In genomic region chr11:7512525-7513209, GRCh38 we compare ENCODE assay signal across 8 cellular contexts. TPM values are rescaled to one million over a fixed set of nuclear protein-coding genes. Genes with fewer than 3 reads are reported as not detected.
DNase-seq lines count a peak whose midpoint lies in the region; ATAC-seq and TF ChIP-seq lines count a peak whose summit lies in the region.

No MANE protein-coding gene starts in this region.

- intact Hi-C loops in IMR-90 (cut with micrococcal nuclease), result loop anchor here (1.0 to 5.0 kb wide), 5 partner anchors 59 to 415 kb away; no protein-coding TSS in a partner anchor

- no peak overlapping the region for H2BK15ac ChIP-seq in IMR-90 (ENCODE audit: low read depth, low read length)

- H2AK5ac ChIP-seq in IMR-90 (ENCODE audit: low read depth, low read length), result no peak overlapping the region

- no peak overlapping the region for H3K27ac ChIP-seq in IMR-90 (ENCODE audit: insufficient read depth, low read length)
- H3K27ac ChIP-seq in right atrium auricular region, result peak overlapping the region; percentile 92 to 94
- peak overlapping the region; percentile 84 for H3K27ac ChIP-seq in rectal smooth muscle tissue (ENCODE audit: low read depth, low read length)

- H3K9me1 ChIP-seq in IMR-90 (ENCODE audit: insufficient read depth, low read length), result no peaks in the 10 kb centered on the region

- peak overlapping the region; percentile 58 for H3K4me3 ChIP-seq in IMR-90 (ENCODE audit: insufficient read depth, low read depth, low read length)
- H3K4me3 ChIP-seq in right atrium auricular region, result peak overlapping the region; percentile 80 to 82
- H3K4me3 ChIP-seq in rectal smooth muscle tissue (ENCODE audit: low read length), result peak overlapping the region; percentile 95

- H2AFZ ChIP-seq in IMR-90 (replicated peaks; ENCODE audit: low read length, poor library complexity), result peak overlapping the region; percentile 92

- H4K91ac ChIP-seq in IMR-90 (ENCODE audit: insufficient read depth, low read depth, low read length), result no peak overlapping the region

- peak; percentile 73 for ATAC-seq in GM21447 (IDR thresholded peaks at IDR 0.05; ENCODE audit: unreplicated experiment)
- peak; percentile 5 for ATAC-seq in IMR-90 (ENCODE audit: low read depth)
- peak; percentile 31 for ATAC-seq in activated naive CD8-positive, alpha-beta T cell treated with anti-CD3 and anti-CD28 coated beads, Interleukin-2, amount 10 ng/mL, durations not matched to agents 7 days and 5 days (ENCODE audit: low read depth)

- H3K56ac ChIP-seq in IMR-90 (ENCODE audit: extremely low read depth, insufficient read depth, low read length), result no peak overlapping the region

- H3K4me2 ChIP-seq in IMR-90 (ENCODE audit: low read depth, low read length), result peak overlapping the region; percentile 77; the same call in 1 of the 2 replicates

- H3K18ac ChIP-seq in IMR-90 (ENCODE audit: low read depth, low read length), result no peak overlapping the region

- WGBS in IMR-90 (ENCODE audit: extremely low coverage in 2 of 2, insufficient read length in 1 of 2), 2 experiments, result 22% methylated on average over 6 of the region's 17 CpGs; no CpG with 5 or more reads in 1 of the 2 experiments

- H3K36me3 ChIP-seq in IMR-90 (ENCODE audit: control insufficient read depth, insufficient read depth, low read length), result no peaks in the 10 kb centered on the region
- no peaks in the 10 kb centered on the region for H3K36me3 ChIP-seq in right atrium auricular region
- no peaks in the 10 kb centered on the region for H3K36me3 ChIP-seq in rectal smooth muscle tissue (ENCODE audit: control insufficient read depth, insufficient read depth, low read length)

- TF ChIP-seq CTCF in GM10266 (IDR thresholded peaks at IDR 0.05; ENCODE audit: control insufficient read depth, insufficient read depth, low read depth, missing control alignments) (peak; percentile 15), IMR-90 (conservative IDR thresholded peaks at IDR 0.05; ENCODE audit: low read depth, low read length) (no peak), right atrium auricular region (IDR thresholded peaks at IDR 0.05) (no peak)

- in situ Hi-C loops in IMR-90 (cut with MboI; ENCODE audit: low sequenced_read_pairs), result no loop called here

- no peak overlapping the region for H2BK20ac ChIP-seq in IMR-90 (ENCODE audit: low read depth, low read length)

- no peak for TF ChIP-seq POLR2A in IMR-90 (IDR thresholded peaks at IDR 0.05; ENCODE audit: low read depth, low read length)

- DNase-seq in GM10266 (ENCODE audit: extremely low spot score) (peak; percentile 88), IMR-90 (no peak), right atrium auricular region (ENCODE audit: low spot score) (peak; percentile 93), NCI-H526 treated with DMSO at 0.1 percent for 48 hours (lab: John Stamatoyannopoulos, UW) (no peak), KG1 (lab: John Stamatoyannopoulos, UW) (no peak)
- DNase-seq in activated naive CD8-positive, alpha-beta T cell treated with anti-CD3 and anti-CD28 coated beads, Interleukin-2, amount 10 ng/mL, durations not matched to agents 7 days and 5 days, result peak; percentile 51

- H3K23ac ChIP-seq in IMR-90 (ENCODE audit: low read depth, low read length), result no peak overlapping the region

- no peaks in the 10 kb centered on the region for H3K9me3 Mint-ChIP-seq in activated naive CD8-positive, alpha-beta T cell treated with anti-CD3 and anti-CD28 coated beads, Interleukin-2, amount 10 ng/mL, durations not matched to agents 7 days and 5 days

- H3K27me3 Mint-ChIP-seq in activated naive CD8-positive, alpha-beta T cell treated with anti-CD3 and anti-CD28 coated beads, Interleukin-2, amount 10 ng/mL, durations not matched to agents 7 days and 5 days, result peaks cover 7% of the 10 kb centered on the region

- H3K9me3 ChIP-seq in IMR-90 (ENCODE audit: control insufficient read depth, insufficient read depth, low read length) (no peaks in the 10 kb centered on the region), right atrium auricular region (no peaks in the 10 kb centered on the region)

- no peak overlapping the region for H3K14ac ChIP-seq in IMR-90 (replicated peaks; ENCODE audit: low read depth, low read length)

- no peak for TF ChIP-seq RAD21 in IMR-90 (IDR thresholded peaks at IDR 0.05; ENCODE audit: low read length)

- POLR2A ChIA-PET in IMR-90 (lab: Charles Lee; ENCODE audit: unreplicated experiment), result no interaction called here
- POLR2A ChIA-PET in activated naive CD8-positive, alpha-beta T cell treated with anti-CD3 and anti-CD28 coated beads, Interleukin-2, amount 10 ng/mL, durations not matched to agents 7 days and 5 days (lab: Charles Lee), result interaction anchor here (0.6 to 1.6 kb wide), 6 partner anchors 12 to 153 kb away, joined by 3 to 5 read pairs (median 4); no protein-coding TSS in a partner anchor

- CTCF ChIA-PET in IMR-90 (lab: Yijun Ruan, JAX), result interaction anchor here (0.6 to 2.1 kb wide), 5 partner anchors 8 to 1170 kb away, joined by 3 to 6 read pairs (median 4); no protein-coding TSS in a partner anchor

- H3K27ac Mint-ChIP-seq in activated naive CD8-positive, alpha-beta T cell treated with anti-CD3 and anti-CD28 coated beads, Interleukin-2, amount 10 ng/mL, durations not matched to agents 7 days and 5 days, result peak overlapping the region; percentile 91

- H3K4me3 Mint-ChIP-seq in activated naive CD8-positive, alpha-beta T cell treated with anti-CD3 and anti-CD28 coated beads, Interleukin-2, amount 10 ng/mL, durations not matched to agents 7 days and 5 days, result peak overlapping the region; percentile 88

- H3K36me3 Mint-ChIP-seq in activated naive CD8-positive, alpha-beta T cell treated with anti-CD3 and anti-CD28 coated beads, Interleukin-2, amount 10 ng/mL, durations not matched to agents 7 days and 5 days, result peaks cover 7% of the 10 kb centered on the region

- H4K20me1 ChIP-seq in IMR-90 (ENCODE audit: insufficient read depth, low read length), result no peaks in the 10 kb centered on the region

- dilution Hi-C loops in IMR-90 (cut with HindIII; ENCODE audit: low sequenced_read_pairs, unreplicated experiment), result no loop called here

- H2BK120ac ChIP-seq in IMR-90 (ENCODE audit: low read depth, low read length), result no peak overlapping the region

- H4K8ac ChIP-seq in IMR-90 (ENCODE audit: low read depth in 2 of 2, low read length in 2 of 2), result peak overlapping the region in 1 of 2 experiments; percentile 23; a peak in 1 of 4 replicates

- peaks cover 27% of the 10 kb centered on the region for H3K27me3 ChIP-seq in IMR-90 (ENCODE audit: control insufficient read depth, insufficient read depth, low read length)
- no peaks in the 10 kb centered on the region for H3K27me3 ChIP-seq in right atrium auricular region
- no peaks in the 10 kb centered on the region for H3K27me3 ChIP-seq in rectal smooth muscle tissue (ENCODE audit: control insufficient read depth, insufficient read depth, low read length)

- H2AK9ac ChIP-seq in IMR-90 (replicated peaks; ENCODE audit: low read depth, low read length, poor library complexity), result no peak overlapping the region

- peaks cover 32% of the 10 kb centered on the region for H3K4me1 Mint-ChIP-seq in activated naive CD8-positive, alpha-beta T cell treated with anti-CD3 and anti-CD28 coated beads, Interleukin-2, amount 10 ng/mL, durations not matched to agents 7 days and 5 days

- H4K5ac ChIP-seq in IMR-90 (ENCODE audit: low read depth, low read length), result no peak overlapping the region

- no peak overlapping the region for H2BK5ac ChIP-seq in IMR-90 (ENCODE audit: low read depth, low read length, poor library complexity, severe bottlenecking)

- no peaks in the 10 kb centered on the region for H3K79me1 ChIP-seq in IMR-90 (ENCODE audit: low read depth in 1 of 2, low read length in 2 of 2)

- BruUV-seq in IMR-90 (replicated peaks; lab: Mats Ljungman, UMichigan), result no TSS peak

- H3K4ac ChIP-seq in IMR-90 (ENCODE audit: low read depth, low read length), result no peak overlapping the region

- H3K9ac ChIP-seq in IMR-90 (ENCODE audit: low read depth, low read length) (no peak overlapping the region), rectal smooth muscle tissue (ENCODE audit: low read length) (peak overlapping the region; percentile 42)

- H3K4me1 ChIP-seq in IMR-90 (ENCODE audit: control insufficient read depth, insufficient read depth, low read length) (peaks cover 2% of the 10 kb centered on the region; the same call in 1 of the 2 replicates), right atrium auricular region (peaks cover 0 to 33% of the 10 kb centered on the region in 2 donors), rectal smooth muscle tissue (ENCODE audit: control insufficient read depth, insufficient read depth, low read length) (peaks cover 8% of the 10 kb centered on the region)

TF ChIP-seq in IMR-90, 13 proteins besides CTCF, POLR2A, EP300 and RAD21 (continues in another document):
- no peak for TF ChIP-seq CHD1 (IDR thresholded peaks at IDR 0.05; ENCODE audit: low read depth, low read length)
- TF ChIP-seq, protein P1, sequence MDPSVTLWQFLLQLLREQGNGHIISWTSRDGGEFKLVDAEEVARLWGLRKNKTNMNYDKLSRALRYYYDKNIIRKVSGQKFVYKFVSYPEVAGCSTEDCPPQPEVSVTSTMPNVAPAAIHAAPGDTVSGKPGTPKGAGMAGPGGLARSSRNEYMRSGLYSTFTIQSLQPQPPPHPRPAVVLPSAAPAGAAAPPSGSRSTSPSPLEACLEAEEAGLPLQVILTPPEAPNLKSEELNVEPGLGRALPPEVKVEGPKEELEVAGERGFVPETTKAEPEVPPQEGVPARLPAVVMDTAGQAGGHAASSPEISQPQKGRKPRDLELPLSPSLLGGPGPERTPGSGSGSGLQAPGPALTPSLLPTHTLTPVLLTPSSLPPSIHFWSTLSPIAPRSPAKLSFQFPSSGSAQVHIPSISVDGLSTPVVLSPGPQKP (IDR thresholded peaks at IDR 0.05; ENCODE audit: borderline replicate concordance, low read depth, low read length), result no peak
- TF ChIP-seq RCOR1 (IDR thresholded peaks at IDR 0.05; ENCODE audit: insufficient replicate concordance, low read length), result no peak
- TF ChIP-seq FOS (IDR thresholded peaks at IDR 0.05; ENCODE audit: low read depth, low read length), result no peak
- TF ChIP-seq MAZ (IDR thresholded peaks at IDR 0.05; ENCODE audit: borderline replicate concordance, low read depth, low read length), result no peak

RNA-seq across cellular contexts. Expression of gene PPFIBP2, which starts 1.1 kb away (rescaled TPM):
- 9.4 and 11.8 TPM in 2 replicates for total RNA-seq in IMR-90 (2012; rRNA removed)
- polyA plus RNA-seq in IMR-90 (2012; rRNA removed), result 4.2 and 6.0 TPM in 2 replicates
- polyA plus RNA-seq in IMR-90 (2012; cell fraction: cytosol; rRNA removed), result 2.2 and 2.4 TPM in 2 replicates
- polyA plus RNA-seq in IMR-90 (2012; cell fraction: nucleus; rRNA removed; ENCODE audit: low replicate concordance), result 4.9 and 13.2 TPM in 2 replicates
- total RNA-seq in activated naive CD8-positive, alpha-beta T cell treated with anti-CD3 and anti-CD28 coated beads, Interleukin-2, amount 10 ng/mL, durations not matched to agents 7 days and 5 days, result 10 to 100 TPM; 19.9 to 25.7 TPM
- total RNA-seq in right atrium auricular region, result 10 to 100 TPM; 13.0 to 24.0 TPM

RNA-seq across cellular contexts. Expression of gene OLFML1, which starts 27.4 kb away (rescaled TPM):
- total RNA-seq in IMR-90 (2012; rRNA removed) (0.18 and 0.28 TPM in 2 replicates), right atrium auricular region (1 to 10 TPM; 4.6 to 7.7 TPM)
- polyA plus RNA-seq in IMR-90 (2012; rRNA removed), result 0.10 and 0.23 TPM in 2 replicates
- 0.02 and 0.05 TPM in 2 replicates for polyA plus RNA-seq in IMR-90 (2012; cell fraction: cytosol; rRNA removed)
- 0.06 TPM in 1 of 2 replicates, not detected in the other for polyA plus RNA-seq in IMR-90 (2012; cell fraction: nucleus; rRNA removed; ENCODE audit: low replicate concordance)
- total RNA-seq in activated naive CD8-positive, alpha-beta T cell treated with anti-CD3 and anti-CD28 coated beads, Interleukin-2, amount 10 ng/mL, durations not matched to agents 7 days and 5 days, result not detected

Comparison
In these comparisons a context has a peak if more than half of its experiments do, and no peak if none do; other contexts are left out.
1. DNase-seq: peak in GM10266 (single experiment), activated naive CD8-positive, alpha-beta T cell treated with anti-CD3 and anti-CD28 coated beads, Interleukin-2, amount 10 ng/mL, durations not matched to agents 7 days and 5 days (single experiment) and right atrium auricular region (single experiment); none in IMR-90 (single experiment), NCI-H526 treated with DMSO at 0.1 percent for 48 hours (single experiment) and KG1 (single experiment).
2. ATAC-seq: peak in every context shown above with its lines; median percentile 73 in GM21447; 31 in activated naive CD8-positive, alpha-beta T cell treated with anti-CD3 and anti-CD28 coated beads, Interleukin-2, amount 10 ng/mL, durations not matched to agents 7 days and 5 days; 5 in IMR-90.
3. Peak in every context shown above with its lines, with median percentiles within 50 percentile points of each other: H3K4me3 ChIP-seq.